In the genomic region with DNA sequence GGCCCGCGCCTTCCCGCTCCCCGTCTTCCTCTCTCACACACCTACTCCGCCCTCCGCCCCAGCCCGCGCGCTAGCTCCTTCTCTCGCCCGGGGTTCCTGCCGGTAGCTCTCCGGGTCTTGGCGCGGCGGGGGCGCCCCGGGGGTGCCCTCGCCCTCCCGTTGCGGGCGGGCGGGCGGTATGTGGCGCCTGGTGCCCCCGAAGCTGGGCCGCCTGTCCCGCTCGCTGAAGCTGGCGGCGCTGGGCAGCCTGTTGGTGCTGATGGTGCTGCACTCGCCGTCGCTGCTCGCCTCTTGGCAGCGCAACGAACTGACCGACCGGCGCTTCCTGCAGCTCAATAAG, we compare ENCODE assay signal across 8 cellular contexts. TPM values are rescaled to one million over a fixed set of nuclear protein-coding genes. Genes with fewer than 3 reads are reported as not detected.
DNase-seq lines count a peak whose midpoint lies in the region; ATAC-seq and TF ChIP-seq lines count a peak whose summit lies in the region.

No MANE protein-coding gene starts in this region.

- H3K4me3 Mint-ChIP-seq in memory B cell, result peak overlapping the region; percentile 98
- H3K4me3 Mint-ChIP-seq in type B pancreatic cell, result peak overlapping the region; percentile 94

- H3K9me3 Mint-ChIP-seq in memory B cell (no peaks in the 10 kb centered on the region), type B pancreatic cell (no peaks in the 10 kb centered on the region)

- H3K4me1 Mint-ChIP-seq in memory B cell (peaks cover 23% of the 10 kb centered on the region), type B pancreatic cell (ENCODE audit: unreplicated experiment) (peaks cover 12% of the 10 kb centered on the region)

- no peaks in the 10 kb centered on the region for H3K36me3 Mint-ChIP-seq in memory B cell
- no peaks in the 10 kb centered on the region for H3K36me3 Mint-ChIP-seq in type B pancreatic cell

- DNase-seq in ACHN (peak; percentile 53), HuH-7 (ENCODE audit: low spot score) (peak; percentile 12), caudate nucleus (lab: John Stamatoyannopoulos, UW) (peak in 19 of 61 donors; percentile 48 to 87 (median 80)), memory B cell (ENCODE audit: low spot score in 2 of 2) (no peak), type B pancreatic cell (ENCODE audit: extremely low spot score, unreplicated experiment) (no peak), NK-92 (lab: John Stamatoyannopoulos, UW; ENCODE audit: unreplicated experiment) (no peak), epidermal melanocyte (ENCODE audit: insufficient read length, low spot score) (no peak)
- DNase-seq in stimulated activated CD4-positive, alpha-beta T cell treated with anti-CD3 and anti-CD28 coated beads, Interleukin-4, amount 100 ng/mL, for 1 hour, result no peak

- no peak for TF ChIP-seq CTCF in type B pancreatic cell (conservative IDR thresholded peaks at IDR 0.05)

- H3K27ac ChIP-seq in caudate nucleus (ENCODE audit: low read depth, low read length), result peak overlapping the region; percentile 100

- peak; percentile 9 for ATAC-seq in memory B cell (ENCODE audit: low read depth)

- H3K27me3 Mint-ChIP-seq in memory B cell (no peaks in the 10 kb centered on the region), type B pancreatic cell (peaks cover 3% of the 10 kb centered on the region)

- peak overlapping the region; percentile 97 for H3K27ac Mint-ChIP-seq in memory B cell
- H3K27ac Mint-ChIP-seq in type B pancreatic cell, result peak overlapping the region; percentile 99

- in situ Hi-C loops in ACHN (cut with HindIII; ENCODE audit: low pct_ligation_motif_present, low pct_unique_long_range_greater_than_20kb, low sequenced_read_pairs), result no loop called here

RNA-seq across cellular contexts. Expression of gene DIPK2A, which starts 0.5 kb away (rescaled TPM):
- total RNA-seq in type B pancreatic cell (ENCODE audit: low replicate concordance), result 30.3 and 32.1 TPM in 2 replicates

Comparison
In these comparisons a context has a peak if more than half of its experiments do, and no peak if none do; other contexts are left out.
1. DNase-seq: peak in ACHN (single experiment) and HuH-7 (single experiment); none in memory B cell (0 of 2), type B pancreatic cell (single experiment), NK-92 (single experiment), epidermal melanocyte (single experiment) and stimulated activated CD4-positive, alpha-beta T cell treated with anti-CD3 and anti-CD28 coated beads, Interleukin-4, amount 100 ng/mL, for 1 hour (single experiment).